ENCODE assay signal across 8 cellular contexts in the genomic region with DNA sequence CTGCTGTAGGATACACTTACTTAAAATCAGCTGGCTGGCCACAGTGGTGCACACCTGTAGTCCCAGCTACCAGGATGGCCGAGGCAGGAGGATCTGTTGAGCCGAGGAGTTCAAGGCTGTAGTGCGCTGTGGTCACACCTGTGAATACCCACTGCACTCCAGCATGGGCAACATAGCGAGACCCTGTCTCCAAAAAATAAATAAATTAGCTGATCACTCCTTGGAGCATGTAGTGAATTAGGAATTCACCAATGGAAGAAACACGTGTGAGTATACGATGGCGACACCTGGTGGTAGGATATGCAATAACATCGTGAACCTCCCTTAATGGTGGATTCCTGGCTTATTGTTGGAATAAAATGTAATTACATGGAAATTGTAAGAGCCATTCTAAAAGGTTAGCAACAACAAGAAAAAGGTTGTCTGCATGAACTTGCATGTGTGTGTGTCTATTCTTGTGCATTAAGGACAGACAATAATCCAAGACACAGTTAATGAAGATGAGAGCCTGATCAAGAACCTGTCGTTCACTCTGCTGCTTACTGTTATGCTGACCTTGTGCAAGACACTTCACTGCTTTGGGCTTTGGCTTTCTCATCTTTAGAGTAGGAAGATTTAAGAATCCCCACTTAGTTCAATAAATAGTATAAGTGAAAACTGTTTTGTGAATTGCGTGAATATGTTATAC. TPM values are rescaled to one million over a fixed set of nuclear protein-coding genes. Genes with fewer than 3 reads are reported as not detected.
DNase-seq lines count a peak whose midpoint lies in the region; ATAC-seq, FAIRE-seq and TF ChIP-seq lines count a peak whose summit lies in the region.

No MANE protein-coding gene starts in this region.

- no peak overlapping the region for H3K23ac ChIP-seq in H1 (ENCODE audit: insufficient read length)

- intact Hi-C loops in activated CD4-positive, alpha-beta memory T cell treated with anti-CD3 and anti-CD28 coated beads for 36 hours (cut with micrococcal nuclease): loop anchor here (1.0 kb wide), 1 partner anchor 194 kb away; no protein-coding TSS in a partner anchor

- H3K4me1 ChIP-seq in H1 (replicated peaks in 1 of 4; ENCODE audit: control insufficient read depth in 3 of 4, insufficient read depth in 4 of 4, low read length in 3 of 4): no peaks in the 10 kb centered on the region

- no peak overlapping the region for H3K18ac ChIP-seq in H1 (ENCODE audit: extremely low read depth, low read length)

- no peak overlapping the region for H3K56ac ChIP-seq in H1 (replicated peaks; ENCODE audit: insufficient read length, low read depth, low read length)

- DNase-seq in AG09319 (ENCODE audit: extremely low read depth, low read depth): peak; percentile 27
- peak; percentile 11 for DNase-seq in NCI-H526 treated with DMSO at 0.1 percent for 48 hours (lab: John Stamatoyannopoulos, UW)
- peak; percentile 52 for DNase-seq in activated CD4-positive, alpha-beta memory T cell treated with anti-CD3 and anti-CD28 coated beads for 36 hours
- peak in 1 of 2 experiments; percentile 77 for DNase-seq in H1 (ENCODE audit: low read depth in 1 of 2, low spot score in 2 of 2)
- peak; percentile 75 for DNase-seq in midbrain (lab: John Stamatoyannopoulos, UW)
- DNase-seq in stimulated activated naive CD4-positive, alpha-beta T cell treated with Interleukin-2 at 50 U/mL for 16 hours (lab: John Stamatoyannopoulos, UW): peak; percentile 8

- H3K14ac ChIP-seq in H1 (ENCODE audit: insufficient read length): no peak overlapping the region

- H4K20me1 ChIP-seq in H1 (replicated peaks in 1 of 2; ENCODE audit: control insufficient read depth in 1 of 2, insufficient read depth in 2 of 2, low read length in 2 of 2): no peaks in the 10 kb centered on the region

- no peak overlapping the region for H3K27ac ChIP-seq in H1 (ENCODE audit: low read depth, low read length)

- CTCF ChIA-PET in activated CD4-positive, alpha-beta memory T cell treated with anti-CD3 and anti-CD28 coated beads for 36 hours (lab: Charles Lee): interaction anchor here (0.6 to 10.2 kb wide), 19 partner anchors 9 to 245 kb away, joined by 3 to 172 read pairs (median 4); no protein-coding TSS in a partner anchor
- CTCF ChIA-PET in H1 (lab: Charles Lee; ENCODE audit: partially characterized antibody): interaction anchor here (0.6 to 5.3 kb wide), 49 partner anchors 8 to 383 kb away, joined by 3 to 64 read pairs (median 4); no protein-coding TSS in a partner anchor

- H2BK5ac ChIP-seq in H1 (ENCODE audit: low read depth, low read length): no peak overlapping the region

- no peak overlapping the region for H2AFZ ChIP-seq in H1 (ENCODE audit: low read length)

- H3K79me2 ChIP-seq in H1 (ENCODE audit: control insufficient read depth in 1 of 2, insufficient read depth in 2 of 2, low read length in 2 of 2): no peaks in the 10 kb centered on the region

- peak; percentile 75 for FAIRE-seq in H1 (lab: Jason Lieb, UNC)

- no peak for TF ChIP-seq EP300 in H1 (IDR thresholded peaks at IDR 0.05; ENCODE audit: borderline replicate concordance in 1 of 2, low read depth in 2 of 2, low read length in 2 of 2)

- no peak overlapping the region for H4K8ac ChIP-seq in H1 (ENCODE audit: extremely low read depth, insufficient read depth, low read length)

- 0 out of 2 replicates have a peak overlapping the region, but pooled peaks have one; percentile 7 for H2BK12ac ChIP-seq in H1 (ENCODE audit: low read depth, low read length)

- no peak overlapping the region for H2BK15ac ChIP-seq in H1 (ENCODE audit: low read length)

- peak; percentile 59 for ATAC-seq in GM21717 (IDR thresholded peaks at IDR 0.05; ENCODE audit: unreplicated experiment)
- no peak for ATAC-seq in GM19023 (IDR thresholded peaks at IDR 0.05; ENCODE audit: unreplicated experiment)

- H3K4me2 ChIP-seq in H1 (ENCODE audit: insufficient read depth in 1 of 2, low read depth in 2 of 2, low read length in 2 of 2): no peak overlapping the region

- peak; percentile 72 for TF ChIP-seq CTCF in AG09319 (IDR thresholded peaks at IDR 0.05; ENCODE audit: low read depth, low read length)
- peak in 2 of 3 experiments; percentile 59 to 83; a peak in 3 of 4 replicates for TF ChIP-seq CTCF in H1 (IDR thresholded peaks at IDR 0.05; ENCODE audit: control extremely low read depth in 1 of 3, insufficient read depth in 1 of 3, low read depth in 1 of 3, low read length in 3 of 3)

- no peak overlapping the region for H3K4ac ChIP-seq in H1 (replicated peaks; ENCODE audit: insufficient read length, low read depth, low read length)

- no peaks in the 10 kb centered on the region for H3K23me2 ChIP-seq in H1 (ENCODE audit: low read depth, low read length)

- 53% methylated on average over 10 of the region's 10 CpGs; no CpG with 5 or more reads in 1 of the 2 experiments for WGBS in H1 (ENCODE audit: extremely low coverage in 1 of 2, insufficient coverage in 1 of 2, insufficient read length in 1 of 2, insufficient replicate concordance in 2 of 2, low coverage in 1 of 2, low lambda C conversion rate in 2 of 2, missing lambda C conversion rate in 1 of 2), 2 experiments

- H3K27ac Mint-ChIP-seq in activated CD4-positive, alpha-beta memory T cell treated with anti-CD3 and anti-CD28 coated beads for 36 hours: no peak overlapping the region

- H3K9me3 ChIP-seq in H1 (ENCODE audit: insufficient read depth in 2 of 2, low read depth in 1 of 2, low read length in 1 of 2): no peaks in the 10 kb centered on the region; a peak in 1 of 4 replicates

- no peak overlapping the region for H2AK5ac ChIP-seq in H1 (ENCODE audit: low read depth, low read length)

- H3K79me1 ChIP-seq in H1 (ENCODE audit: low read depth, low read length): no peaks in the 10 kb centered on the region

- peaks cover 2% of the 10 kb centered on the region for H3K27me3 Mint-ChIP-seq in activated CD4-positive, alpha-beta memory T cell treated with anti-CD3 and anti-CD28 coated beads for 36 hours

- POLR2A ChIA-PET in activated CD4-positive, alpha-beta memory T cell treated with anti-CD3 and anti-CD28 coated beads for 36 hours (lab: Charles Lee): no interaction called here
- POLR2A ChIA-PET in H1 (lab: Charles Lee; ENCODE audit: partially characterized antibody): interaction anchor here (0.9 to 1.0 kb wide), 2 partner anchors 7 to 195 kb away, joined by 3 to 4 read pairs; no protein-coding TSS in a partner anchor

- H3K27me3 ChIP-seq in H1 (replicated peaks in 1 of 4; ENCODE audit: control insufficient read depth in 3 of 4, extremely low read depth in 1 of 4, insufficient read depth in 3 of 4, low read length in 3 of 4): no peaks in the 10 kb centered on the region

- no peak overlapping the region for H2BK20ac ChIP-seq in H1 (ENCODE audit: low read length)

- H3K9ac ChIP-seq in H1 (replicated peaks in 1 of 4; ENCODE audit: extremely low read depth in 1 of 4, low read depth in 3 of 4, low read length in 3 of 4): no peak overlapping the region

- TF ChIP-seq RAD21 in H1 (IDR thresholded peaks at IDR 0.05 in 1 of 2, conservative IDR thresholded peaks at IDR 0.05 in 1 of 2; ENCODE audit: low read depth in 2 of 2, low read length in 2 of 2): peak; percentile 84 to 93

- H4K91ac ChIP-seq in H1 (replicated peaks; ENCODE audit: insufficient read length, low read length): no peak overlapping the region

- H3K4me1 Mint-ChIP-seq in activated CD4-positive, alpha-beta memory T cell treated with anti-CD3 and anti-CD28 coated beads for 36 hours (ENCODE audit: low read depth): peaks cover 2% of the 10 kb centered on the region

- no peak for TF ChIP-seq POLR2A in H1 (IDR thresholded peaks at IDR 0.05; ENCODE audit: control extremely low read depth in 1 of 2, low read depth in 2 of 2, low read length in 2 of 2)

- H3K9me3 Mint-ChIP-seq in activated CD4-positive, alpha-beta memory T cell treated with anti-CD3 and anti-CD28 coated beads for 36 hours: no peaks in the 10 kb centered on the region

- H3K36me3 ChIP-seq in H1 (ENCODE audit: control insufficient read depth in 2 of 4, insufficient read depth in 4 of 4, low read length in 3 of 4): no peaks in the 10 kb centered on the region

- no peak overlapping the region for H3K4me3 Mint-ChIP-seq in activated CD4-positive, alpha-beta memory T cell treated with anti-CD3 and anti-CD28 coated beads for 36 hours

- no peaks in the 10 kb centered on the region for H3K36me3 Mint-ChIP-seq in activated CD4-positive, alpha-beta memory T cell treated with anti-CD3 and anti-CD28 coated beads for 36 hours

- H4K5ac ChIP-seq in H1 (ENCODE audit: insufficient read length, low read depth, low read length): no peak overlapping the region

- H2BK120ac ChIP-seq in H1 (replicated peaks; ENCODE audit: low read depth, low read length): no peak overlapping the region

- no peak overlapping the region for H3K4me3 ChIP-seq in H1 (ENCODE audit: extremely low read depth in 1 of 4, insufficient read depth in 2 of 4, low read depth in 3 of 4, low read length in 4 of 4)

TF ChIP-seq in H1, 55 proteins besides CTCF, POLR2A, EP300 and RAD21:
- TF ChIP-seq, protein P1, sequence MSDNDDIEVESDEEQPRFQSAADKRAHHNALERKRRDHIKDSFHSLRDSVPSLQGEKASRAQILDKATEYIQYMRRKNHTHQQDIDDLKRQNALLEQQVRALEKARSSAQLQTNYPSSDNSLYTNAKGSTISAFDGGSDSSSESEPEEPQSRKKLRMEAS (IDR thresholded peaks at IDR 0.05): peak; percentile 73
- no peak for TF ChIP-seq ZNF274 (IDR thresholded peaks at IDR 0.05; ENCODE audit: borderline replicate concordance, extremely low read depth, low read length)
- peak; percentile 76; the same call in 1 of the 2 replicates for TF ChIP-seq YY1 (IDR thresholded peaks at IDR 0.05; ENCODE audit: low read depth, low read length)

RNA-seq across cellular contexts. Expression of a gene that starts 38.6 kb away (rescaled TPM):
- total RNA-seq in activated CD4-positive, alpha-beta memory T cell treated with anti-CD3 and anti-CD28 coated beads for 36 hours: 10 to 100 TPM; 23.4 to 27.8 TPM
- 28.8 and 33.6 TPM in 2 replicates for total RNA-seq in H1 (2021; fragmentation: NEBNext Ultra II Directional; extraction: Animal tissue kit (Norgen Biotek cat#: 25700))
- 11.7 and 17.5 TPM in 2 replicates for polyA plus RNA-seq in H1 (2011; rRNA removed)
- 33.1 TPM for polyA plus RNA-seq in H1 (2011; cell fraction: cytosol; rRNA removed)
- polyA plus RNA-seq in H1 (2011; cell fraction: nucleus; rRNA removed): 6.2 TPM
- polyA plus RNA-seq in H1 (2012, experiment 1 of 2): 18.0 to 39.2 TPM (median 20.0 TPM) in 4 replicates
- polyA plus RNA-seq in H1 (2012, experiment 2 of 2): 6.5 TPM
- 42.7 TPM for polyA plus RNA-seq in H1 (2013, experiment 1 of 2)
- polyA plus RNA-seq in H1 (2013, experiment 2 of 2): 43.3 TPM
- 6.9 and 7.0 TPM in 2 replicates for polyA minus RNA-seq in H1 (2011; rRNA and poly(A)+ RNA removed)
- 4.6 TPM for polyA minus RNA-seq in H1 (2011; cell fraction: cytosol; rRNA and poly(A)+ RNA removed)
- polyA minus RNA-seq in H1 (2011; cell fraction: nucleus; rRNA and poly(A)+ RNA removed): 26.7 TPM
